Comparison of ENCODE assay signal across 9 cellular contexts in genomic region chr7:134547738-134548054, GRCh38. TPM values are rescaled to one million over a fixed set of nuclear protein-coding genes. Genes with fewer than 3 reads are reported as not detected.
A peak's percentile ranks its signal among the peaks of the same experiment; 100 is the strongest.
DNase-seq lines count a peak whose midpoint lies in the region; ATAC-seq and TF ChIP-seq lines count a peak whose summit lies in the region.
"Had no signal": no experiment of that assay in that cellular context is flagged by ENCODE, and none has a peak within 500 bp of the region (broad histone marks: within the 10 kb centered on the region; RNA-seq: fewer than 3 reads in every experiment).

No MANE protein-coding gene starts in this region.

- no peaks in the 10 kb centered on the region for H3K36me3 Mint-ChIP-seq in nephron (ENCODE audit: low read depth)

- H3K4me3 Mint-ChIP-seq in nephron, result peak overlapping the region; percentile 75 to 84 (median 78)

- in situ Hi-C loops in HAP-1 (cut with MboI; ENCODE audit: low sequenced_read_pairs), result no loop called here

- TF ChIP-seq CTCF in nephron (IDR thresholded peaks at IDR 0.05; ENCODE audit: unreplicated experiment in 3 of 3), result no peak

- 13 to 14% methylated on average over 10 of the region's 10 CpGs for WGBS in esophagus, 2 donors

- H3K36me3 ChIP-seq in HAP-1 (replicated peaks), result no peaks in the 10 kb centered on the region
- H3K36me3 ChIP-seq in esophagus (ENCODE audit: control insufficient read depth in 2 of 2, insufficient read depth in 2 of 2, low read length in 1 of 2), result no peaks in the 10 kb centered on the region

- H3K9me3 ChIP-seq in HAP-1, result no peaks in the 10 kb centered on the region
- no peaks in the 10 kb centered on the region for H3K9me3 ChIP-seq in esophagus (ENCODE audit: control insufficient read depth in 2 of 2, insufficient read depth in 1 of 2, low read depth in 1 of 2, low read length in 1 of 2)

- no peaks in the 10 kb centered on the region for H3K9me3 Mint-ChIP-seq in nephron

- no peaks in the 10 kb centered on the region; the same call in 1 of the 2 replicates for H3K4me1 ChIP-seq in HAP-1
- peaks cover 0 to 1% of the 10 kb centered on the region in 2 donors for H3K4me1 ChIP-seq in esophagus (ENCODE audit: control insufficient read depth in 2 of 2, insufficient read depth in 2 of 2, low read length in 1 of 2)

- peaks cover 26% of the 10 kb centered on the region for H3K27me3 Mint-ChIP-seq in nephron (ENCODE audit: low read depth)

- peak overlapping the region; percentile 46 to 71 for H3K27ac ChIP-seq in esophagus (ENCODE audit: low read depth in 2 of 2, low read length in 1 of 2)
- H3K27ac ChIP-seq: VCaP had no signal

- peak; percentile 78 for ATAC-seq in GM18502 (IDR thresholded peaks at IDR 0.05; ENCODE audit: poor library complexity, unreplicated experiment)

- DNase-seq in HAP-1 (ENCODE audit: low spot score in 2 of 2), result no peak
- peak; percentile 78 for DNase-seq in NCI-H460 (ENCODE audit: extremely low read depth, low read depth)
- no peak for DNase-seq in occipital lobe (lab: John Stamatoyannopoulos, UW)
- DNase-seq in SW 1271 (lab: John Stamatoyannopoulos, UW), result no peak
- DNase-seq in activated CD8-positive, alpha-beta memory T cell treated with anti-CD3 and anti-CD28 coated beads, Interleukin-2, amount 50 U/mL, for 4 hours, result no peak

- peaks cover 51% of the 10 kb centered on the region for H3K4me1 Mint-ChIP-seq in nephron

- H3K4me3 ChIP-seq in HAP-1 (peak overlapping the region; percentile 9; the same call in 1 of the 2 replicates), esophagus (ENCODE audit: low read depth in 1 of 2, low read length in 2 of 2) (peak overlapping the region; percentile 10 to 40)

- H3K27ac Mint-ChIP-seq in nephron, result peak overlapping the region; percentile 57 to 87 (median 75)

- H3K27me3 ChIP-seq in HAP-1 (ENCODE audit: low read depth) (peaks cover 15% of the 10 kb centered on the region; the same call in 1 of the 2 replicates), esophagus (ENCODE audit: control insufficient read depth in 1 of 2, insufficient read depth in 2 of 2, low read length in 2 of 2) (no peaks in the 10 kb centered on the region)

RNA-seq across cellular contexts. Expression of gene AKR1B15, which starts 1.2 kb away (rescaled TPM):
- total RNA-seq in NCI-H460 (2014; rRNA removed; shearing (Covaris generic)), result 1.4 and 2.0 TPM in 2 replicates
- polyA plus RNA-seq in NCI-H460 (2014; cell fraction: nucleus; rRNA removed), result 1.6 and 2.7 TPM in 2 replicates
- under 1 TPM; 0.24 to 0.86 TPM for polyA plus RNA-seq in esophagus
- total RNA-seq in occipital lobe, result not detected

RNA-seq across cellular contexts. Expression of gene AKR1B10, which starts 20.3 kb away (rescaled TPM):
- 1,538 and 1,680 TPM in 2 replicates for total RNA-seq in NCI-H460 (2014; rRNA removed; shearing (Covaris generic))
- 853 and 1,007 TPM in 2 replicates for polyA plus RNA-seq in NCI-H460 (2014; cell fraction: nucleus; rRNA removed)
- 100 to 1,000 TPM; 104 to 183 TPM for polyA plus RNA-seq in esophagus
- not detected for total RNA-seq in occipital lobe

Comparison
In these comparisons a context has a peak if more than half of its experiments do, and no peak if none do; other contexts are left out.
1. RNA of gene AKR1B10, which starts 20.3 kb away (total RNA-seq): 1,538 to 1,680 TPM in NCI-H460; not detected in occipital lobe (single experiment); every median in the first group is over 1,000 times any median in the second.